In genomic region chr22:38353142-38353629, GRCh38 we compare ENCODE assay signal across 1 cellular context.
TF ChIP-seq lines count a peak whose summit lies in the region.

No MANE protein-coding gene starts in this region.

TF ChIP-seq in HepG2, 621 proteins besides CTCF, POLR2A, EP300 and RAD21 (continued from another document and continues in another):
- peak; percentile 40; the same call in 1 of the 2 replicates for TF ChIP-seq RXRB (CRISPR knock-in tag; IDR thresholded peaks at IDR 0.05; ENCODE audit: borderline replicate concordance)
- 0 out of 2 replicates have a peak, but pooled peaks have one; percentile 25 for TF ChIP-seq ZHX2 (IDR thresholded peaks at IDR 0.05; ENCODE audit: low read depth)
- no peak for TF ChIP-seq ZHX2 (CRISPR knock-in tag; IDR thresholded peaks at IDR 0.05; ENCODE audit: borderline replicate concordance)
- TF ChIP-seq ZNF704 (CRISPR knock-in tag; IDR thresholded peaks at IDR 0.05; ENCODE audit: borderline replicate concordance), result 0 out of 2 replicates have a peak, but pooled peaks have one; percentile 31
- peak; percentile 31; the same call in 1 of the 2 replicates for TF ChIP-seq NFKB2 (CRISPR knock-in tag; IDR thresholded peaks at IDR 0.05; ENCODE audit: borderline replicate concordance)
- peak; percentile 52; the same call in 1 of the 2 replicates for TF ChIP-seq KDM2A (CRISPR knock-in tag; IDR thresholded peaks at IDR 0.05; ENCODE audit: borderline replicate concordance, low read depth)
- TF ChIP-seq ZNF501 (CRISPR knock-in tag; IDR thresholded peaks at IDR 0.05), result peak; percentile 44; the same call in 1 of the 2 replicates
- no peak for TF ChIP-seq ARID3A (IDR thresholded peaks at IDR 0.05; ENCODE audit: low read depth, low read length)
- 0 out of 2 replicates have a peak, but pooled peaks have one; percentile 36 for TF ChIP-seq BORCS8-MEF2B (CRISPR knock-in tag; IDR thresholded peaks at IDR 0.05)
- TF ChIP-seq TSC22D2 (CRISPR knock-in tag; IDR thresholded peaks at IDR 0.05; ENCODE audit: borderline replicate concordance), result peak; percentile 65; the same call in 1 of the 2 replicates
- TF ChIP-seq SMARCE1 (IDR thresholded peaks at IDR 0.05; ENCODE audit: borderline replicate concordance), result no peak
- TF ChIP-seq XRCC5 (optimal IDR thresholded peaks at IDR 0.05; ENCODE audit: low read length), result peak; percentile 62
- TF ChIP-seq RXRA (CRISPR knock-in tag; IDR thresholded peaks at IDR 0.05), result 0 out of 2 replicates have a peak, but pooled peaks have one; percentile 18
- TF ChIP-seq ZNF343 (CRISPR knock-in tag; IDR thresholded peaks at IDR 0.05), result no peak
- TF ChIP-seq ATF3 (CRISPR knock-in tag; IDR thresholded peaks at IDR 0.05), result 0 out of 2 replicates have a peak, but pooled peaks have one; percentile 15
- TF ChIP-seq HDAC6 (IDR thresholded peaks at IDR 0.05; ENCODE audit: low read depth, low read length), result no peak
- TF ChIP-seq ZNF598 (CRISPR knock-in tag; IDR thresholded peaks at IDR 0.05; ENCODE audit: borderline replicate concordance), result peak; percentile 41; the same call in 1 of the 2 replicates
- TF ChIP-seq DDIT3 (CRISPR knock-in tag; IDR thresholded peaks at IDR 0.05), result no peak
- TF ChIP-seq MYC (CRISPR knock-in tag; IDR thresholded peaks at IDR 0.05; ENCODE audit: borderline replicate concordance), result peak; percentile 16; the same call in 1 of the 2 replicates
- no peak for TF ChIP-seq SKI (IDR thresholded peaks at IDR 0.05; ENCODE audit: partially characterized antibody)
- TF ChIP-seq ZNF672 (CRISPR knock-in tag; IDR thresholded peaks at IDR 0.05), result no peak
- TF ChIP-seq ARID5B (CRISPR knock-in tag; IDR thresholded peaks at IDR 0.05), result peak; percentile 32; the same call in 1 of the 2 replicates
- 0 out of 2 replicates have a peak, but pooled peaks have one; percentile 45 for TF ChIP-seq KLF6 (CRISPR knock-in tag; IDR thresholded peaks at IDR 0.05)
- 0 out of 2 replicates have a peak, but pooled peaks have one; percentile 32 for TF ChIP-seq ZFX (CRISPR knock-in tag; IDR thresholded peaks at IDR 0.05; ENCODE audit: low read depth)
- TF ChIP-seq ELF3 (CRISPR knock-in tag; IDR thresholded peaks at IDR 0.05), result 0 out of 2 replicates have a peak, but pooled peaks have one; percentile 18
- TF ChIP-seq GLMP (CRISPR knock-in tag; IDR thresholded peaks at IDR 0.05; ENCODE audit: borderline replicate concordance), result no peak
- peak; percentile 72 for TF ChIP-seq AGO2 (optimal IDR thresholded peaks at IDR 0.05; ENCODE audit: low read depth, low read length)
- no peak for TF ChIP-seq ZNF512 (CRISPR knock-in tag; IDR thresholded peaks at IDR 0.05)
- TF ChIP-seq TFDP1 (CRISPR knock-in tag; IDR thresholded peaks at IDR 0.05; ENCODE audit: borderline replicate concordance), result 0 out of 2 replicates have a peak, but pooled peaks have one; percentile 40
- peak; percentile 89 for TF ChIP-seq ZBTB33 (CRISPR knock-in tag; IDR thresholded peaks at IDR 0.05)
- peak; percentile 38 for TF ChIP-seq ZNF883 (CRISPR knock-in tag; IDR thresholded peaks at IDR 0.05; ENCODE audit: not compliant biosample characterization)
